In the genomic region with DNA sequence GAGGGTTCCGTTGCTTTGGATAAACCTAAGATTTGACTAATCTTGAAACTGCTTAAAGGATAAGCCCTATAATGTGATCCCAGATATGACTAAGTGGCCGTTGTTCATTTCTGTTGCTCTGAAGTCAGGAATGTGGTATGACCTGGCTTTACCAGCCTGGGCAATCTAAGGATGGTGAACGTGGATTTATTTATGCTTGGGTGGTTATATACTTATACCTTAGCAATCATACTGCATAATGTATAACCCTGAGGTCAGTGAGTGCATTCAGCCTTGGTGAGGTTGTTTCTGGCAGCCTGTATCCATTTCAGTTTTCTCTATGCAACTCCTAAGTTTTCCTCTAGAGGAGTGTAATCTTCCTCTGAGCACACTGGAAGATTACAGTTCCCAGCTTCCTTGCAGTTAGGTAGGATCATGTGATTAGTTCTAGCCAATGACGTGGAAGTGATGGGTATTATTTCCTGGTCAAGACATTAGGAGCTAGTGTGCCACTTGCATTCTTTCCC, we compare ENCODE assay signal across 11 cellular contexts. TPM values are rescaled to one million over a fixed set of nuclear protein-coding genes. Genes with fewer than 3 reads are reported as not detected.
DNase-seq lines count a peak whose midpoint lies in the region; ATAC-seq and TF ChIP-seq lines count a peak whose summit lies in the region.
"Had no signal": no experiment of that assay in that cellular context is flagged by ENCODE, and none has a peak within 500 bp of the region (broad histone marks: within the 10 kb centered on the region; RNA-seq: fewer than 3 reads in every experiment).

No MANE protein-coding gene starts in this region.

- H3K4me1 Mint-ChIP-seq in activated naive CD8-positive, alpha-beta T cell treated with anti-CD3 and anti-CD28 coated beads, Interleukin-2, amount 50 U/mL, for 24 hours, result peaks cover 32% of the 10 kb centered on the region
- H3K4me1 Mint-ChIP-seq in activated naive CD8-positive, alpha-beta T cell treated with anti-CD3 and anti-CD28 coated beads for 36 hours, result peaks cover 30% of the 10 kb centered on the region

- no peak overlapping the region for H3K4me3 ChIP-seq in SJSA1
- peak overlapping the region; percentile 3 for H3K4me3 ChIP-seq in thoracic aorta
- H3K4me3 ChIP-seq: right atrium auricular region had no signal

- no peak overlapping the region for H3K4me3 Mint-ChIP-seq in activated naive CD8-positive, alpha-beta T cell treated with anti-CD3 and anti-CD28 coated beads, Interleukin-2, amount 50 U/mL, for 24 hours
- no peak overlapping the region for H3K4me3 Mint-ChIP-seq in activated naive CD8-positive, alpha-beta T cell treated with anti-CD3 and anti-CD28 coated beads for 36 hours
- H3K4me3 Mint-ChIP-seq: stimulated activated naive B cell treated with anti-CD40 and anti-IgM and Interleukin-4, amounts not matched to agents 10 μg/mL and 1 μg/mL and 100 μg/mL, for 72 hours had no signal

- H3K4me1 ChIP-seq in SJSA1 (replicated peaks), result peaks cover 24% of the 10 kb centered on the region
- peaks cover 12 to 26% of the 10 kb centered on the region in 2 donors for H3K4me1 ChIP-seq in thoracic aorta (ENCODE audit: control insufficient read depth in 1 of 2, low read depth in 2 of 2)

- H3K9me3 Mint-ChIP-seq in activated naive CD8-positive, alpha-beta T cell treated with anti-CD3 and anti-CD28 coated beads, Interleukin-2, amount 50 U/mL, for 24 hours, result peaks cover 9% of the 10 kb centered on the region
- H3K9me3 Mint-ChIP-seq in activated naive CD8-positive, alpha-beta T cell treated with anti-CD3 and anti-CD28 coated beads for 36 hours, result peaks cover 6% of the 10 kb centered on the region

- H3K27ac Mint-ChIP-seq in activated naive CD8-positive, alpha-beta T cell treated with anti-CD3 and anti-CD28 coated beads, Interleukin-2, amount 50 U/mL, for 24 hours, result no peak overlapping the region
- H3K27ac Mint-ChIP-seq in activated naive CD8-positive, alpha-beta T cell treated with anti-CD3 and anti-CD28 coated beads for 36 hours, result no peak overlapping the region

- H3K27ac ChIP-seq in SJSA1 (peak overlapping the region; percentile 8; the same call in 1 of the 2 replicates), thoracic aorta (peak overlapping the region; percentile 1 to 42)
- H3K27ac ChIP-seq: right atrium auricular region had no signal

- ATAC-seq in activated naive CD8-positive, alpha-beta T cell treated with anti-CD3 and anti-CD28 coated beads, Interleukin-2, amount 50 U/mL, for 24 hours, result peak; percentile 69
- ATAC-seq in esophagus mucosa, result peak; percentile 93
- ATAC-seq in thoracic aorta (ENCODE audit: insufficient number of reproducible peaks, low FRiP score, low read depth), result no peak
- no peak for ATAC-seq in left lobe of liver

- peaks cover 9% of the 10 kb centered on the region for H3K36me3 Mint-ChIP-seq in activated naive CD8-positive, alpha-beta T cell treated with anti-CD3 and anti-CD28 coated beads, Interleukin-2, amount 50 U/mL, for 24 hours (ENCODE audit: low read depth)
- H3K36me3 Mint-ChIP-seq in activated naive CD8-positive, alpha-beta T cell treated with anti-CD3 and anti-CD28 coated beads for 36 hours, result peaks cover 6% of the 10 kb centered on the region

- no peaks in the 10 kb centered on the region for H3K36me3 ChIP-seq in SJSA1
- no peaks in the 10 kb centered on the region for H3K36me3 ChIP-seq in thoracic aorta
- H3K36me3 ChIP-seq: right atrium auricular region had no signal

- H3K9me3 ChIP-seq in SJSA1 (replicated peaks) (no peaks in the 10 kb centered on the region), thoracic aorta (peaks cover 4% of the 10 kb centered on the region)
- H3K9me3 ChIP-seq: right atrium auricular region had no signal

- no peaks in the 10 kb centered on the region for H3K27me3 Mint-ChIP-seq in activated naive CD8-positive, alpha-beta T cell treated with anti-CD3 and anti-CD28 coated beads, Interleukin-2, amount 50 U/mL, for 24 hours
- H3K27me3 Mint-ChIP-seq in activated naive CD8-positive, alpha-beta T cell treated with anti-CD3 and anti-CD28 coated beads for 36 hours, result no peaks in the 10 kb centered on the region
- H3K27me3 Mint-ChIP-seq: stimulated activated naive B cell treated with anti-CD40 and anti-IgM and Interleukin-4, amounts not matched to agents 10 μg/mL and 1 μg/mL and 100 μg/mL, for 72 hours had no signal

- TF ChIP-seq CTCF in thoracic aorta (IDR thresholded peaks at IDR 0.05), result no peak

- H3K27me3 ChIP-seq in SJSA1 (replicated peaks) (no peaks in the 10 kb centered on the region), thoracic aorta (replicated peaks; ENCODE audit: insufficient read depth) (no peaks in the 10 kb centered on the region)
- H3K27me3 ChIP-seq: right atrium auricular region had no signal

- DNase-seq in activated naive CD8-positive, alpha-beta T cell treated with anti-CD3 and anti-CD28 coated beads, Interleukin-2, amount 50 U/mL, for 24 hours, result no peak
- DNase-seq in activated naive CD8-positive, alpha-beta T cell treated with anti-CD3 and anti-CD28 coated beads for 36 hours, result no peak
- DNase-seq in SJSA1 (ENCODE audit: low read depth in 1 of 2, low spot score in 2 of 2) (peak in 1 of 2 experiments; percentile 45), thoracic aorta (ENCODE audit: low spot score) (no peak), MV-4-11 (lab: John Stamatoyannopoulos, UW) (no peak), left lobe of liver (ENCODE audit: low spot score) (no peak), germinal center (ENCODE audit: low spot score) (no peak)
- DNase-seq: amygdala; stimulated activated naive B cell treated with anti-CD40 and anti-IgM and Interleukin-4, amounts not matched to agents 10 μg/mL and 1 μg/mL and 100 μg/mL, for 72 hours had no signal

RNA-seq across cellular contexts. Expression of a gene that starts 41.9 kb away (rescaled TPM):
- total RNA-seq in activated naive CD8-positive, alpha-beta T cell treated with anti-CD3 and anti-CD28 coated beads for 36 hours, result 10 to 100 TPM; 51.1 to 52.7 TPM
- total RNA-seq in SJSA1 (2014; rRNA removed; shearing (Covaris generic)), result 106 and 109 TPM in 2 replicates
- 33.3 TPM for total RNA-seq in esophagus mucosa
- total RNA-seq in thoracic aorta, result 100 to 1,000 TPM in 1 of 2 donors, 10 to 100 TPM in 1; 99.6 to 103 TPM
- 29.9 TPM for total RNA-seq in left lobe of liver

RNA-seq across cellular contexts. Expression of a gene that starts 42.1 kb away (rescaled TPM):
- 1 to 10 TPM; 7.1 to 8.4 TPM for total RNA-seq in activated naive CD8-positive, alpha-beta T cell treated with anti-CD3 and anti-CD28 coated beads for 36 hours
- 14.3 and 14.6 TPM in 2 replicates for total RNA-seq in SJSA1 (2014; rRNA removed; shearing (Covaris generic))
- total RNA-seq in esophagus mucosa, result 2.9 TPM
- 1 to 10 TPM; 3.4 to 9.1 TPM for total RNA-seq in thoracic aorta
- total RNA-seq in left lobe of liver, result 1.1 TPM

Comparison
In these comparisons a context has a peak if more than half of its experiments do, and no peak if none do; other contexts are left out.
1. ATAC-seq: peak in activated naive CD8-positive, alpha-beta T cell treated with anti-CD3 and anti-CD28 coated beads, Interleukin-2, amount 50 U/mL, for 24 hours (single experiment) and esophagus mucosa (single experiment); none in thoracic aorta (single experiment) and left lobe of liver (single experiment).